ENCODE assay signal across 1 cellular context in genomic region chr3:136114421-136114820, GRCh38.
TF ChIP-seq lines count a peak whose summit lies in the region.

No MANE protein-coding gene starts in this region.

TF ChIP-seq in K562, 482 proteins besides CTCF, POLR2A, EP300 and RAD21 (continued from another document):
- TF ChIP-seq CREB3L1 (IDR thresholded peaks at IDR 0.05; ENCODE audit: borderline replicate concordance, low read depth) (no peak), CREB3 (tag; conservative IDR thresholded peaks at IDR 0.05; ENCODE audit: low read depth) (no peak), BRD9 (IDR thresholded peaks at IDR 0.05; ENCODE audit: low read depth, partially characterized antibody) (no peak), ZNF134 (CRISPR knock-in tag; conservative IDR thresholded peaks at IDR 0.05) (no peak), HIVEP1 (CRISPR knock-in tag; IDR thresholded peaks at IDR 0.05) (no peak), GATAD2A (IDR thresholded peaks at IDR 0.05) (no peak), PRDM10 (IDR thresholded peaks at IDR 0.05; ENCODE audit: partially characterized antibody) (peak; percentile 11), FIP1L1 (IDR thresholded peaks at IDR 0.05; ENCODE audit: low read depth, low read length, poor library complexity, severe bottlenecking) (no peak)
